ENCODE assay signal across 8 cellular contexts in the genomic region with DNA sequence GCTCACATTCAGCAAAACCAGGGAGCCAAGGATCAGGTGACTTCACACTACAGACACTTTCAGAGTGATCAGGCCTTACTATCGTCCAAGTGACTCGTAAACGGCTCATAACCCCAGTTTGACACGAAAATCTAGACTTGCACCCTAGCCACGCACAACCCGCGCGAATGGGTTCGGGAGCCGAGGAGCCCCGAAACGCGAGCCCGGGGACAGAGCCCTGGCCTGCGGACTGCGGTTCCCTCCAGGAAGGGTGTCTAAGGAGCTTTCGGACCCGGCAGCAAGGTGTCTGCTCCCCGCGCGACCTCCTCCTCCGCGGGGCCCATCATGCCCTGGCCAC. TPM values are rescaled to one million over a fixed set of nuclear protein-coding genes. Genes with fewer than 3 reads are reported as not detected.
DNase-seq lines count a peak whose midpoint lies in the region; ATAC-seq and TF ChIP-seq lines count a peak whose summit lies in the region.

No MANE protein-coding gene starts in this region.

- H3K27me3 ChIP-seq in esophagus squamous epithelium, result no peaks in the 10 kb centered on the region

- H3K27ac Mint-ChIP-seq in activated T-cell treated with anti-CD3 and anti-CD28 coated beads, Interleukin-2, amount 50 U/mL, for 24 hours, result peak overlapping the region; percentile 94
- peak overlapping the region; percentile 87 to 98 (median 94) for H3K27ac Mint-ChIP-seq in naive thymus-derived CD8-positive, alpha-beta T cell

- H3K4me3 ChIP-seq in esophagus squamous epithelium, result peak overlapping the region; percentile 91 to 99 (median 97)

- no peaks in the 10 kb centered on the region for H3K27me3 Mint-ChIP-seq in activated T-cell treated with anti-CD3 and anti-CD28 coated beads, Interleukin-2, amount 50 U/mL, for 24 hours
- H3K27me3 Mint-ChIP-seq in naive thymus-derived CD8-positive, alpha-beta T cell, result no peaks in the 10 kb centered on the region

- peak overlapping the region; percentile 90 for H3K27ac ChIP-seq in C4-2B
- H3K27ac ChIP-seq in esophagus squamous epithelium, result peak overlapping the region; percentile 99 to 100 (median 100)

- H3K4me1 ChIP-seq in esophagus squamous epithelium, result peaks cover 8 to 57% (median 14%) of the 10 kb centered on the region in 3 donors

- POLR2A ChIA-PET in naive thymus-derived CD8-positive, alpha-beta T cell (lab: Charles Lee), result interaction anchor here (1.1 to 3.6 kb wide), 7 partner anchors 10 to 1410 kb away, joined by 3 to 30 read pairs (median 6); a partner anchor contains a TSS

- no peaks in the 10 kb centered on the region for H3K9me3 ChIP-seq in esophagus squamous epithelium

- TF ChIP-seq CTCF in C4-2B (conservative IDR thresholded peaks at IDR 0.05) (no peak), esophagus squamous epithelium (IDR thresholded peaks at IDR 0.05) (no peak)

- TF ChIP-seq POLR2A in esophagus squamous epithelium (IDR thresholded peaks at IDR 0.05), result no peak

- no peaks in the 10 kb centered on the region for H3K9me3 Mint-ChIP-seq in activated T-cell treated with anti-CD3 and anti-CD28 coated beads, Interleukin-2, amount 50 U/mL, for 24 hours
- H3K9me3 Mint-ChIP-seq in naive thymus-derived CD8-positive, alpha-beta T cell, result no peaks in the 10 kb centered on the region

- intact Hi-C loops in esophagus squamous epithelium (cut with DNase I), result loop anchor here (10.0 kb wide), 1 partner anchor 68 kb away; no protein-coding TSS in a partner anchor

- peak; percentile 22 for ATAC-seq in GM19025 (IDR thresholded peaks at IDR 0.05; ENCODE audit: low read depth, unreplicated experiment)
- peak; percentile 32 for ATAC-seq in HG03196 (IDR thresholded peaks at IDR 0.05; ENCODE audit: unreplicated experiment)
- no peak for ATAC-seq in naive thymus-derived CD8-positive, alpha-beta T cell

- WGBS in esophagus squamous epithelium, 2 donors, result 0% methylated on average over 10 of the region's 23 CpGs; no CpG with 5 or more reads in 1 of the 2 donors

- H3K36me3 ChIP-seq in esophagus squamous epithelium, result no peaks in the 10 kb centered on the region

- H3K4me3 Mint-ChIP-seq in activated T-cell treated with anti-CD3 and anti-CD28 coated beads, Interleukin-2, amount 50 U/mL, for 24 hours, result peak overlapping the region; percentile 94
- H3K4me3 Mint-ChIP-seq in naive thymus-derived CD8-positive, alpha-beta T cell, result peak overlapping the region; percentile 84 to 98 (median 97)

- H3K36me3 Mint-ChIP-seq in activated T-cell treated with anti-CD3 and anti-CD28 coated beads, Interleukin-2, amount 50 U/mL, for 24 hours (ENCODE audit: low read depth), result peaks cover 35% of the 10 kb centered on the region
- no peaks in the 10 kb centered on the region for H3K36me3 Mint-ChIP-seq in naive thymus-derived CD8-positive, alpha-beta T cell

- H3K4me1 Mint-ChIP-seq in activated T-cell treated with anti-CD3 and anti-CD28 coated beads, Interleukin-2, amount 50 U/mL, for 24 hours (ENCODE audit: low read depth), result peaks cover 68% of the 10 kb centered on the region
- H3K4me1 Mint-ChIP-seq in naive thymus-derived CD8-positive, alpha-beta T cell, result peaks cover 36 to 76% (median 71%) of the 10 kb centered on the region in 4 donors

- peak; percentile 19 for DNase-seq in NCI-H510A treated with DMSO at 0.1 percent for 48 hours (lab: John Stamatoyannopoulos, UW)
- DNase-seq in activated T-cell treated with anti-CD3 and anti-CD28 coated beads, Interleukin-2, amount 50 U/mL, for 24 hours, result peak; percentile 74
- no peak for DNase-seq in esophagus squamous epithelium (lab: John Stamatoyannopoulos, UW)
- DNase-seq in naive thymus-derived CD8-positive, alpha-beta T cell, result peak in 6 of 10 donors; percentile 27 to 68 (median 56)
- peak; percentile 67 for DNase-seq in superior temporal gyrus (ENCODE audit: extremely low spot score)

RNA-seq across cellular contexts. Expression of a gene that starts 0.8 kb away (rescaled TPM):
- total RNA-seq in esophagus squamous epithelium, result 100 to 1,000 TPM in 2 of 4 donors, 10 to 100 TPM in 2; 65.2 to 178 (median 91.3) TPM
- 10 to 100 TPM; 62.8 to 71.8 TPM for total RNA-seq in naive thymus-derived CD8-positive, alpha-beta T cell
- 10 to 100 TPM; 10.6 to 24.2 (median 14.2) TPM for polyA plus RNA-seq in naive thymus-derived CD8-positive, alpha-beta T cell

Comparison
In these comparisons a context has a peak if more than half of its experiments do, and no peak if none do; other contexts are left out.
1. ATAC-seq: peak in GM19025 (single experiment) and HG03196 (single experiment); none in naive thymus-derived CD8-positive, alpha-beta T cell (0 of 2).